3 cellular contexts compared by ENCODE assay signal in genomic region chr11:73637012-73637411, GRCh38.
TF ChIP-seq lines count a peak whose summit lies in the region.

No MANE protein-coding gene starts in this region.

TF ChIP-seq in SK-N-SH, 30 proteins besides CTCF, POLR2A, EP300 and RAD21:
- TF ChIP-seq MEF2A (IDR thresholded peaks at IDR 0.05; ENCODE audit: borderline replicate concordance, low read depth) (no peak), USF1 (IDR thresholded peaks at IDR 0.05; ENCODE audit: borderline replicate concordance, low read depth) (no peak), POLR2AphosphoS5 (IDR thresholded peaks at IDR 0.05; ENCODE audit: low read depth, low read length) (no peak), YY1 (IDR thresholded peaks at IDR 0.05; ENCODE audit: low read depth) (peak; percentile 72; the same call in 1 of the 2 replicates), PBX3 (IDR thresholded peaks at IDR 0.05) (no peak)

TF ChIP-seq in SK-N-SH treated with all-trans-retinoic acid at 6 μM for 48 hours, 23 proteins besides CTCF, POLR2A, EP300 and RAD21:
- TF ChIP-seq TSHZ2 (CRISPR knock-in tag; IDR thresholded peaks at IDR 0.05) (no peak), TCF4 (CRISPR knock-in tag; IDR thresholded peaks at IDR 0.05; ENCODE audit: borderline replicate concordance) (no peak), ZNF8 (CRISPR knock-in tag; IDR thresholded peaks at IDR 0.05) (no peak), OSR1 (CRISPR knock-in tag; IDR thresholded peaks at IDR 0.05) (no peak), ZNF70 (CRISPR knock-in tag; IDR thresholded peaks at IDR 0.05) (no peak), ESRRG (CRISPR knock-in tag; IDR thresholded peaks at IDR 0.05) (no peak), SNAI2 (CRISPR knock-in tag; IDR thresholded peaks at IDR 0.05) (no peak), TOX (CRISPR knock-in tag; IDR thresholded peaks at IDR 0.05; ENCODE audit: borderline replicate concordance) (no peak), CSDC2 (CRISPR knock-in tag; IDR thresholded peaks at IDR 0.05) (no peak), BACH2 (CRISPR knock-in tag; IDR thresholded peaks at IDR 0.05; ENCODE audit: borderline replicate concordance) (no peak), ISL1 (CRISPR knock-in tag; IDR thresholded peaks at IDR 0.05) (no peak), ZNF565 (CRISPR knock-in tag; conservative IDR thresholded peaks at IDR 0.05; ENCODE audit: low read depth) (no peak), ZFP30 (CRISPR knock-in tag; IDR thresholded peaks at IDR 0.05) (no peak), RARB (CRISPR knock-in tag; IDR thresholded peaks at IDR 0.05) (no peak)

TF ChIP-seq in GM12878, 131 proteins besides CTCF, POLR2A, EP300 and RAD21:
- TF ChIP-seq JUNB (IDR thresholded peaks at IDR 0.05) (no peak), HSF1 (IDR thresholded peaks at IDR 0.05; ENCODE audit: low read depth, low read length) (no peak), YY1 (IDR thresholded peaks at IDR 0.05; ENCODE audit: low read depth, low read length) (peak; percentile 75)
